12 cellular contexts compared by ENCODE assay signal in genomic region chr15:41495736-41496599, GRCh38. TPM values are rescaled to one million over a fixed set of nuclear protein-coding genes. Genes with fewer than 3 reads are reported as not detected.
DNase-seq lines count a peak whose midpoint lies in the region; ATAC-seq lines count a peak whose summit lies in the region.
"Had no signal": no experiment of that assay in that cellular context is flagged by ENCODE, and none has a peak within 500 bp of the region (broad histone marks: within the 10 kb centered on the region; RNA-seq: fewer than 3 reads in every experiment).

No MANE protein-coding gene starts in this region.

- H3K9me3 Mint-ChIP-seq in T-cell, result no peaks in the 10 kb centered on the region

- ATAC-seq in T-cell (replicated peaks in 1 of 4) (no peak), HG03097 (IDR thresholded peaks at IDR 0.05; ENCODE audit: low FRiP score, unreplicated experiment) (no peak), GM21576 (IDR thresholded peaks at IDR 0.05; ENCODE audit: unreplicated experiment) (no peak), HG03378 (IDR thresholded peaks at IDR 0.05; ENCODE audit: unreplicated experiment) (no peak)

- H2AFZ ChIP-seq in trophoblast cell (ENCODE audit: insufficient read depth, low read length, poor library complexity), result peak overlapping the region; percentile 42

- no peak overlapping the region for H4K12ac ChIP-seq in trophoblast cell (ENCODE audit: low read depth, low read length)

- no CpG with 5 or more reads among the region's 59 CpGs for WGBS in iPS DF 6.9 (ENCODE audit: insufficient coverage, insufficient read length)
- WGBS in trophoblast cell (ENCODE audit: extremely low coverage, insufficient coverage, insufficient read length), result no CpG with 5 or more reads among the region's 59 CpGs

- peak overlapping the region; percentile 56; the same call in 1 of the 2 replicates for H3K9ac ChIP-seq in ES-I3 (ENCODE audit: low read depth, low read length)
- no peak overlapping the region for H3K9ac ChIP-seq in trophoblast cell (ENCODE audit: low read length)

- no peak overlapping the region for H3K18ac ChIP-seq in trophoblast cell (ENCODE audit: low read length)

- POLR2A ChIA-PET in T-cell (lab: Charles Lee), result no interaction called here

- peaks cover 82% of the 10 kb centered on the region for H3K27me3 ChIP-seq in iPS DF 6.9 (ENCODE audit: control insufficient read depth, insufficient read depth, low read length)
- H3K27me3 ChIP-seq in trophoblast cell (ENCODE audit: insufficient read depth, low read length), result peaks cover 65% of the 10 kb centered on the region

- no peaks in the 10 kb centered on the region for H3K79me2 ChIP-seq in trophoblast cell (ENCODE audit: control insufficient read depth, insufficient read depth, low read length, poor library complexity)

- peaks cover 8 to 20% (median 15%) of the 10 kb centered on the region in 3 donors for H3K4me1 Mint-ChIP-seq in T-cell

- H3K79me1 ChIP-seq in trophoblast cell (ENCODE audit: low read length), result no peaks in the 10 kb centered on the region

- H3K27ac ChIP-seq in iPS DF 6.9 (ENCODE audit: low read length) (no peak overlapping the region), trophoblast cell (ENCODE audit: low read depth, low read length) (no peak overlapping the region)
- H3K27ac ChIP-seq: neutrophil had no signal

- H2AK5ac ChIP-seq in trophoblast cell (ENCODE audit: low read length), result no peak overlapping the region

- H4K91ac ChIP-seq in trophoblast cell (ENCODE audit: low read depth, low read length), result no peak overlapping the region

- H4K8ac ChIP-seq in trophoblast cell (ENCODE audit: low read depth, low read length), result no peak overlapping the region

- H3K27me3 Mint-ChIP-seq in T-cell, result peaks cover 33 to 63% of the 10 kb centered on the region in 2 donors

- H3K36me3 ChIP-seq in ES-I3 (ENCODE audit: insufficient read depth, low read length) (no peaks in the 10 kb centered on the region), iPS DF 6.9 (ENCODE audit: control insufficient read depth, insufficient read depth, low read length) (no peaks in the 10 kb centered on the region), trophoblast cell (ENCODE audit: control insufficient read depth in 1 of 2, insufficient read depth in 2 of 2, low read length in 2 of 2) (no peaks in the 10 kb centered on the region)
- H3K36me3 ChIP-seq: neutrophil had no signal

- no peak overlapping the region for H2BK120ac ChIP-seq in trophoblast cell (ENCODE audit: insufficient read depth, low read length, poor library complexity)

- H3K4ac ChIP-seq in trophoblast cell (ENCODE audit: low read depth, low read length), result no peak overlapping the region

- H3K14ac ChIP-seq in trophoblast cell (ENCODE audit: low read length), result no peak overlapping the region

- H3K4me2 ChIP-seq in trophoblast cell (ENCODE audit: low read length), result peak overlapping the region; percentile 94

- H3K36me3 Mint-ChIP-seq in T-cell, result no peaks in the 10 kb centered on the region

- peak overlapping the region; percentile 15; the same call in 1 of the 2 replicates for H3K4me3 ChIP-seq in iPS DF 6.9 (ENCODE audit: low read length)
- H3K4me3 ChIP-seq in trophoblast cell (ENCODE audit: low read depth, low read length), result no peak overlapping the region

- H2BK5ac ChIP-seq in trophoblast cell (ENCODE audit: low read depth, low read length, poor library complexity), result no peak overlapping the region

- H3K27ac Mint-ChIP-seq in T-cell, result no peak overlapping the region

- H3K4me3 Mint-ChIP-seq in T-cell, result peak overlapping the region; percentile 59 to 71 (median 65)

- H2BK12ac ChIP-seq in trophoblast cell (ENCODE audit: low read length), result no peak overlapping the region

- CTCF ChIA-PET in T-cell (lab: Charles Lee), result no interaction called here

- H3K4me1 ChIP-seq in ES-I3 (ENCODE audit: insufficient read depth, low read length) (no peaks in the 10 kb centered on the region; the same call in 1 of the 2 replicates), iPS DF 6.9 (ENCODE audit: control insufficient read depth, insufficient read depth, low read length) (peaks cover 6% of the 10 kb centered on the region; the same call in 1 of the 2 replicates), trophoblast cell (ENCODE audit: control insufficient read depth in 1 of 2, insufficient read depth in 2 of 2, low read length in 2 of 2) (peaks cover 13 to 36% of the 10 kb centered on the region in 2 experiments)

- H3K9me3 ChIP-seq in ES-I3 (ENCODE audit: control insufficient read depth, insufficient read depth, low read length) (no peaks in the 10 kb centered on the region), iPS DF 6.9 (ENCODE audit: control insufficient read depth, insufficient read depth, low read length) (no peaks in the 10 kb centered on the region), trophoblast cell (ENCODE audit: insufficient read depth, low read depth, low read length) (peaks cover 4% of the 10 kb centered on the region)
- H3K9me3 ChIP-seq: neutrophil had no signal

- no peak overlapping the region for H3K23ac ChIP-seq in trophoblast cell (ENCODE audit: low read length)

- peak in 1 of 34 experiments; percentile 23 for DNase-seq in T-cell
- DNase-seq in iPS DF 6.9 (ENCODE audit: low read depth, low spot score), result no peak
- peak; percentile 50 to 78 for DNase-seq in trophoblast cell
- no peak for DNase-seq in NCI-H2196 (lab: John Stamatoyannopoulos, UW; ENCODE audit: unreplicated experiment)
- DNase-seq: GDM1, NCI-H187 treated with DMSO at 0.1 percent for 48 hours had no signal

RNA-seq across cellular contexts. Expression of gene ITPKA, which starts 2.3 kb away (rescaled TPM):
- total RNA-seq in T-cell, result under 1 TPM in 1 of 5 donors, not detected in 4; 0.38 TPM
- 0.57 and 0.81 TPM in 2 replicates for polyA plus RNA-seq in trophoblast cell (2013)

RNA-seq across cellular contexts. Expression of gene LTK, which starts 17.7 kb away (rescaled TPM):
- total RNA-seq in T-cell, result 10 to 100 TPM in 1 of 5 donors, 1 to 10 TPM in 4; 2.0 to 14.3 (median 6.8) TPM
- polyA plus RNA-seq in trophoblast cell (2013), result 0.39 and 0.47 TPM in 2 replicates
- total RNA-seq: SK-MEL-5 had no signal

RNA-seq across cellular contexts. Expression of gene RPAP1, which starts 48.1 kb away (rescaled TPM):
- 10 to 100 TPM; 33.5 to 57.8 (median 53.2) TPM for total RNA-seq in T-cell
- polyA plus RNA-seq in trophoblast cell (2013), result 27.4 and 28.9 TPM in 2 replicates

Comparison
In these comparisons a context has a peak if more than half of its experiments do, and no peak if none do; other contexts are left out.
1. DNase-seq: peak in trophoblast cell (2 of 2); none in iPS DF 6.9 (single experiment) and NCI-H2196 (single experiment).